In the genomic region with DNA sequence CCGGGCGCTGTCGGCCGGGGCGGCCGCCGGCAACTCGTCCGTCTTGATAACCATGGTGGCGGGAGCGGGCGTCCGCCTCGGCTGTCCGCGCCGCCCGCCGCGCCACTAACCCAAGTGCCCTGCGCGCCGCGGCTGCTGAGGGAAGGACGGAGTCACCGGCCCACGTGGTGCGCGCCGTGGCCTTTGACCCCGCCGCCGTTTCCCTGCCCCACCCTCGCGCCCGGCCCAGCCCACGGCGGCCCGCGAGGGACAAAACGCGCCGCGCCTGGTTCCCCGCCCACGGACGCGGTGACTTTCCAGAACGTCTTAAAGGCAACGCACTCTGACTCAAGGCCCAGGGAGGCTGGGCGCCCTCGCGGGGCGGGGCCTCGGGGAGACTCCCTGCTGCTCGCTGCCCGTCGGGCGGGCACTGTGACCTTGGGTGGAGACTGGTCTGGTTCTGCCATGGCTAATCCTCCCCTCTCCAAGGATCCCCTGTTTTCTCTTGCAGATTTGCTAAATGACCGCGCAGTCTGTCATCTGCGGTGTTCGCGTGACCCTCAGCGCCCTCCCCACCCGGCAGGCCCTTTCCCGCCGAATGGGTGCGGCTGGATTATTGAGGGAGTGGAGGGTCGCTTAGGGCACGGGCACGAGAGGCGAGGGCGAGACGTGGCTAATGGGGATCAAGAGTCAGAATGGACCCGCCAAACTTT, we compare ENCODE assay signal across 8 cellular contexts. TPM values are rescaled to one million over a fixed set of nuclear protein-coding genes. Genes with fewer than 3 reads are reported as not detected.
DNase-seq lines count a peak whose midpoint lies in the region; ATAC-seq, FAIRE-seq and TF ChIP-seq lines count a peak whose summit lies in the region.

A gene with protein sequence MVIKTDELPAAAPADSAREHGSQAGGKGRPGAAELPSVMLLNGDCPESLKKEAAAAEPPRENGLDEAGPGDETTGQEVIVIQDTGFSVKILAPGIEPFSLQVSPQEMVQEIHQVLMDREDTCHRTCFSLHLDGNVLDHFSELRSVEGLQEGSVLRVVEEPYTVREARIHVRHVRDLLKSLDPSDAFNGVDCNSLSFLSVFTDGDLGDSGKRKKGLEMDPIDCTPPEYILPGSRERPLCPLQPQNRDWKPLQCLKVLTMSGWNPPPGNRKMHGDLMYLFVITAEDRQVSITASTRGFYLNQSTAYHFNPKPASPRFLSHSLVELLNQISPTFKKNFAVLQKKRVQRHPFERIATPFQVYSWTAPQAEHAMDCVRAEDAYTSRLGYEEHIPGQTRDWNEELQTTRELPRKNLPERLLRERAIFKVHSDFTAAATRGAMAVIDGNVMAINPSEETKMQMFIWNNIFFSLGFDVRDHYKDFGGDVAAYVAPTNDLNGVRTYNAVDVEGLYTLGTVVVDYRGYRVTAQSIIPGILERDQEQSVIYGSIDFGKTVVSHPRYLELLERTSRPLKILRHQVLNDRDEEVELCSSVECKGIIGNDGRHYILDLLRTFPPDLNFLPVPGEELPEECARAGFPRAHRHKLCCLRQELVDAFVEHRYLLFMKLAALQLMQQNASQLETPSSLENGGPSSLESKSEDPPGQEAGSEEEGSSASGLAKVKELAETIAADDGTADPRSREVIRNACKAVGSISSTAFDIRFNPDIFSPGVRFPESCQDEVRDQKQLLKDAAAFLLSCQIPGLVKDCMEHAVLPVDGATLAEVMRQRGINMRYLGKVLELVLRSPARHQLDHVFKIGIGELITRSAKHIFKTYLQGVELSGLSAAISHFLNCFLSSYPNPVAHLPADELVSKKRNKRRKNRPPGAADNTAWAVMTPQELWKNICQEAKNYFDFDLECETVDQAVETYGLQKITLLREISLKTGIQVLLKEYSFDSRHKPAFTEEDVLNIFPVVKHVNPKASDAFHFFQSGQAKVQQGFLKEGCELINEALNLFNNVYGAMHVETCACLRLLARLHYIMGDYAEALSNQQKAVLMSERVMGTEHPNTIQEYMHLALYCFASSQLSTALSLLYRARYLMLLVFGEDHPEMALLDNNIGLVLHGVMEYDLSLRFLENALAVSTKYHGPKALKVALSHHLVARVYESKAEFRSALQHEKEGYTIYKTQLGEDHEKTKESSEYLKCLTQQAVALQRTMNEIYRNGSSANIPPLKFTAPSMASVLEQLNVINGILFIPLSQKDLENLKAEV (N-terminal part only) (minus strand): TSS at position 157 of the 692 bp plus-strand sequence. CDS start 103 bp downstream, at position 54.

- H3K79me2 ChIP-seq in OCI-LY3 (ENCODE audit: low read length) = peaks cover 61% of the 10 kb centered on the region
- H3K79me2 ChIP-seq in endothelial cell of umbilical vein (ENCODE audit: control insufficient read depth, insufficient read depth, low read length) = peaks cover 46% of the 10 kb centered on the region

- dilution Hi-C loops in endothelial cell of umbilical vein (cut with MboI; ENCODE audit: extremely low pct_ligation_motif_present, low sequenced_read_pairs) = no loop called here

- CTCF ChIA-PET in endothelial cell of umbilical vein (lab: Charles Lee) = no interaction called here

- no peaks in the 10 kb centered on the region for H3K9me1 ChIP-seq in endothelial cell of umbilical vein (replicated peaks; ENCODE audit: control insufficient read depth, extremely low read depth, insufficient read depth, low read length)

- intact Hi-C loops in endothelial cell of umbilical vein (cut with micrococcal nuclease) = no loop called here

- peaks cover 23% of the 10 kb centered on the region for H3K4me1 ChIP-seq in HUES48 (ENCODE audit: control insufficient read depth, insufficient read depth, low read length)
- peaks cover 16% of the 10 kb centered on the region for H3K4me1 ChIP-seq in OCI-LY3 (ENCODE audit: low read length)
- H3K4me1 ChIP-seq in endothelial cell of umbilical vein (ENCODE audit: control insufficient read depth, extremely low read depth, insufficient read depth, low read length) = peaks cover 19% of the 10 kb centered on the region

- H4K20me1 ChIP-seq in OCI-LY3 (ENCODE audit: insufficient read depth, low read length) = peaks cover 40% of the 10 kb centered on the region
- H4K20me1 ChIP-seq in endothelial cell of umbilical vein (replicated peaks; ENCODE audit: control insufficient read depth, extremely low read depth, insufficient read depth, low read length) = no peaks in the 10 kb centered on the region

- H3K9me3 ChIP-seq in HUES48 (ENCODE audit: control insufficient read depth, insufficient read depth, low read length) (no peaks in the 10 kb centered on the region), OCI-LY3 (ENCODE audit: insufficient read depth, low read length) (no peaks in the 10 kb centered on the region), endothelial cell of umbilical vein (replicated peaks; ENCODE audit: control insufficient read depth, insufficient read depth, low read length) (no peaks in the 10 kb centered on the region)

- POLR2A ChIA-PET in endothelial cell of umbilical vein (lab: Charles Lee) = no interaction called here

- peak; percentile 70 for ATAC-seq in GM21390 (IDR thresholded peaks at IDR 0.05; ENCODE audit: unreplicated experiment)

- H3K9ac ChIP-seq in HUES48 (ENCODE audit: low read depth, low read length) (peak within 1 kb of the TSS; percentile 68), OCI-LY3 (ENCODE audit: low read length) (peak within 1 kb of the TSS; percentile 93), endothelial cell of umbilical vein (replicated peaks; ENCODE audit: extremely low read depth, insufficient read depth, low read length) (peak within 1 kb of the TSS; percentile 58)

- H3K4me3 ChIP-seq in HUES48 (ENCODE audit: low read depth, low read length) (peak within 1 kb of the TSS; percentile 63), OCI-LY3 (ENCODE audit: low read length) (peak within 1 kb of the TSS; percentile 99), endothelial cell of umbilical vein (replicated peaks in 1 of 3; ENCODE audit: insufficient read depth in 1 of 3, low read depth in 1 of 3, low read length in 3 of 3) (peak within 1 kb of the TSS; percentile 64 to 80 (median 70))

- H3K36me3 ChIP-seq in HUES48 (ENCODE audit: control insufficient read depth, insufficient read depth, low read length) (no peaks in the 10 kb centered on the region), OCI-LY3 (replicated peaks; ENCODE audit: low read depth, low read length) (no peaks in the 10 kb centered on the region), endothelial cell of umbilical vein (ENCODE audit: control insufficient read depth in 2 of 2, extremely low read depth in 1 of 2, insufficient read depth in 2 of 2, low read length in 2 of 2) (no peaks in the 10 kb centered on the region)

- peaks cover 4% of the 10 kb centered on the region; the same call in 1 of the 2 replicates for H3K27me3 ChIP-seq in HUES48 (ENCODE audit: control insufficient read depth, insufficient read depth, low read length)
- H3K27me3 ChIP-seq in OCI-LY3 (ENCODE audit: low read depth, low read length) = no peaks in the 10 kb centered on the region
- no peaks in the 10 kb centered on the region for H3K27me3 ChIP-seq in endothelial cell of umbilical vein (ENCODE audit: control insufficient read depth in 2 of 2, insufficient read depth in 2 of 2, low read length in 2 of 2)

- H3K4me2 ChIP-seq in OCI-LY3 (ENCODE audit: low read length) (peak within 1 kb of the TSS; percentile 94), endothelial cell of umbilical vein (ENCODE audit: insufficient read depth, low read length) (peak within 1 kb of the TSS; percentile 71)

- FAIRE-seq in endothelial cell of umbilical vein (lab: Jason Lieb, UNC) = peak; percentile 97

- DNase-seq in D341Med (ENCODE audit: low spot score) = peak; percentile 91
- peak; percentile 99 for DNase-seq in activated CD8-positive, alpha-beta memory T cell treated with anti-CD3 and anti-CD28 coated beads, Interleukin-2, amount 50 U/mL, for 48 hours
- peak; percentile 98 for DNase-seq in endothelial cell of umbilical vein (ENCODE audit: low read depth, low spot score)
- DNase-seq in middle frontal gyrus (ENCODE audit: extremely low spot score, low spot score) = peak; percentile 90
- DNase-seq in stimulated activated CD8-positive, alpha-beta memory T cell treated with anti-CD3 and anti-CD28 coated beads, Interleukin-2, amount 100 ng/mL, for 1 hour (ENCODE audit: low read depth in 2 of 2) = peak; percentile 92

- peak within 1 kb of the TSS; percentile 76; the same call in 1 of the 2 replicates for H2AFZ ChIP-seq in OCI-LY3 (ENCODE audit: low read depth, low read length)
- peak within 1 kb of the TSS; percentile 92 for H2AFZ ChIP-seq in endothelial cell of umbilical vein (ENCODE audit: low read depth, low read length)

- peak within 1 kb of the TSS; percentile 27 for H3K27ac ChIP-seq in HUES48 (ENCODE audit: low read depth, low read length)
- H3K27ac ChIP-seq in OCI-LY3 (ENCODE audit: low read length) = peak within 1 kb of the TSS; percentile 68
- H3K27ac ChIP-seq in endothelial cell of umbilical vein (ENCODE audit: insufficient read depth, low read depth, low read length) = peak within 1 kb of the TSS; percentile 44

- TSS peak; percentile 67 for BruUV-seq in endothelial cell of umbilical vein (replicated peaks; lab: Mats Ljungman, UMichigan)

- TF ChIP-seq CTCF in OCI-LY3 (IDR thresholded peaks at IDR 0.05; ENCODE audit: low read depth, low read length) = no peak
- no peak for TF ChIP-seq CTCF in endothelial cell of umbilical vein (IDR thresholded peaks at IDR 0.05; ENCODE audit: extremely low read depth in 1 of 2, insufficient read depth in 1 of 2, low read depth in 1 of 2, low read length in 2 of 2)

- TF ChIP-seq POLR2A in endothelial cell of umbilical vein (IDR thresholded peaks at IDR 0.05; ENCODE audit: low read depth, low read length) = peak; percentile 71

TF ChIP-seq in endothelial cell of umbilical vein, 7 proteins besides CTCF, POLR2A, EP300 and RAD21 (continues in another document):
- TF ChIP-seq MYC (IDR thresholded peaks at IDR 0.05; ENCODE audit: low read depth, low read length) (peak; percentile 93), FOS (IDR thresholded peaks at IDR 0.05; ENCODE audit: borderline replicate concordance, insufficient read depth, low read length) (peak; percentile 52), GATA2 (IDR thresholded peaks at IDR 0.05; ENCODE audit: insufficient read depth, insufficient read length, low read depth, low read length) (no peak)
- TF ChIP-seq, protein P1, sequence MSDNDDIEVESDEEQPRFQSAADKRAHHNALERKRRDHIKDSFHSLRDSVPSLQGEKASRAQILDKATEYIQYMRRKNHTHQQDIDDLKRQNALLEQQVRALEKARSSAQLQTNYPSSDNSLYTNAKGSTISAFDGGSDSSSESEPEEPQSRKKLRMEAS (IDR thresholded peaks at IDR 0.05; ENCODE audit: insufficient read depth, insufficient read length) = peak; percentile 88

RNA-seq across cellular contexts. Expression of the gene that starts here (rescaled TPM):
- total RNA-seq in endothelial cell of umbilical vein = 66.2 and 80.7 TPM in 2 replicates
- polyA plus RNA-seq in endothelial cell of umbilical vein = 33.8 and 49.8 TPM in 2 replicates
- polyA plus RNA-seq in endothelial cell of umbilical vein (2011; cell fraction: cytosol; rRNA removed) = 22.6 and 29.9 TPM in 2 replicates
- 168 and 174 TPM in 2 replicates for polyA plus RNA-seq in endothelial cell of umbilical vein (2011; cell fraction: nucleus; rRNA removed)
- 65.8 and 67.4 TPM in 2 replicates for polyA plus RNA-seq in endothelial cell of umbilical vein (2012)
- 29.4 and 30.1 TPM in 2 replicates for polyA minus RNA-seq in endothelial cell of umbilical vein
- polyA minus RNA-seq in endothelial cell of umbilical vein (2011; cell fraction: cytosol; rRNA and poly(A)+ RNA removed) = 36.4 TPM
- polyA minus RNA-seq in endothelial cell of umbilical vein (2011; cell fraction: nucleus; rRNA and poly(A)+ RNA removed) = 26.1 and 50.0 TPM in 2 replicates

Comparison
In these comparisons a context has a peak if more than half of its experiments do, and no peak if none do; other contexts are left out.
1. Peak in every context shown above with its lines: DNase-seq, ATAC-seq, H3K4me3 ChIP-seq and H3K27ac ChIP-seq.